Comparison of ENCODE assay signal across 28 cellular contexts in the genomic region with DNA sequence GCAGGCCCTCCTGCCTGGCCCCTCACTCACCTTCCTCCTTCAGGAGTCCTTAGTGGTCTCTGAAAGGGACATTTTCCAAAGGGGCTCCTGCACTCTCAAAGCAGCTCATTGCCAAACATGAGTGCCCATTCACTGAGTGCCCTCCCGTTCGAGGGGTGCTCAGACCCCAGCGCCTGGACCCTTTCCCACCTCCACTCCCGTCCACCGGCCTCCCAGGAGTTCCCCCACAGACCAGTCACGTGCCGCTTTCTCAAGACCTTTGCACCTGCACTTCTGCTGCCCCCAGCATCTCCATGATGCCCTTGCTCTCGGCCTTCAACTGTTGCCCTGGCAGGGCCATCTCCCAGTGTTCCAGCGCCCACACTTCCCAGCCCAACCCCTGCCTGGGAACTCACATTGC.
DNase-seq lines count a peak whose midpoint lies in the region; ATAC-seq, FAIRE-seq and TF ChIP-seq lines count a peak whose summit lies in the region.
"Had no signal": no experiment of that assay in that cellular context is flagged by ENCODE, and none has a peak within 500 bp of the region (broad histone marks: within the 10 kb centered on the region; RNA-seq: fewer than 3 reads in every experiment).

No MANE protein-coding gene starts in this region.

- H3K27ac Mint-ChIP-seq in type B pancreatic cell, result peak overlapping the region; percentile 70
- H3K27ac Mint-ChIP-seq: CD14-positive monocyte; CD4-positive, alpha-beta memory T cell; CD4-positive, CD25-positive, alpha-beta regulatory T cell; CD8-positive, alpha-beta memory T cell had no signal

- intact Hi-C loops in kidney (cut with DNase I), result no loop called here

- no peak overlapping the region for H2BK5ac ChIP-seq in neuronal stem cell (ENCODE audit: low read length)

- H3K4ac ChIP-seq in neuronal stem cell (ENCODE audit: low read length), result no peak overlapping the region

- H3K27ac ChIP-seq in kidney (ENCODE audit: low read depth in 2 of 2, low read length in 2 of 2) (no peak overlapping the region), neuronal stem cell (replicated peaks; ENCODE audit: low read length) (no peak overlapping the region)
- H3K27ac ChIP-seq in effector memory CD4-positive, alpha-beta T cell (ENCODE audit: insufficient read depth, low read length, poor library complexity, severe bottlenecking), result no peak overlapping the region
- H3K27ac ChIP-seq: BLaER1 had no signal

- H2AFZ ChIP-seq in neuronal stem cell (ENCODE audit: low read length), result no peak overlapping the region

- H3K4me3 ChIP-seq in kidney (ENCODE audit: low read length in 2 of 2) (no peak overlapping the region), neuronal stem cell (ENCODE audit: low read length in 2 of 2) (peak overlapping the region in 1 of 2 donors; percentile 13)
- H3K4me3 ChIP-seq in effector memory CD4-positive, alpha-beta T cell (ENCODE audit: insufficient read depth, low read depth, low read length, poor library complexity, severe bottlenecking), result no peak overlapping the region
- H3K4me3 ChIP-seq: BLaER1, GM12878 had no signal

- no peaks in the 10 kb centered on the region for H3K4me1 Mint-ChIP-seq in type B pancreatic cell (ENCODE audit: unreplicated experiment)
- H3K4me1 Mint-ChIP-seq: CD14-positive monocyte; CD4-positive, alpha-beta memory T cell; CD4-positive, CD25-positive, alpha-beta regulatory T cell had no signal

- no peak overlapping the region for H3K23ac ChIP-seq in neuronal stem cell (ENCODE audit: low read depth, low read length, poor library complexity)

- H3K14ac ChIP-seq in neuronal stem cell (ENCODE audit: low read length), result no peak overlapping the region

- DNase-seq in kidney (peak; percentile 48), neuronal stem cell (ENCODE audit: low spot score) (no peak), type B pancreatic cell (ENCODE audit: extremely low spot score, unreplicated experiment) (no peak)
- DNase-seq in effector memory CD4-positive, alpha-beta T cell, result no peak
- DNase-seq: 8988T; ACHN; BE2C; C1 segment of cervical spinal cord; CD4-positive, alpha-beta memory T cell; CD4-positive, CD25-positive, alpha-beta regulatory T cell; CD8-positive, alpha-beta memory T cell; COR-L47; DMS 273 treated with DMSO at 0.1 percent for 48 hours; DMS153; DMS53; DMS79; DND-41; EL; GDM1 had no signal

- H3K36me3 ChIP-seq in kidney (ENCODE audit: control insufficient read depth in 1 of 2, insufficient read depth in 2 of 2, low read length in 2 of 2) (no peaks in the 10 kb centered on the region), neuronal stem cell (replicated peaks in 1 of 2; ENCODE audit: control insufficient read depth in 2 of 2, insufficient read depth in 2 of 2, low read length in 2 of 2) (no peaks in the 10 kb centered on the region)
- no peaks in the 10 kb centered on the region for H3K36me3 ChIP-seq in effector memory CD4-positive, alpha-beta T cell (ENCODE audit: control insufficient read depth, insufficient read depth, low read length)
- H3K36me3 ChIP-seq: BE2C, BLaER1 had no signal

- H3K9ac ChIP-seq in kidney (ENCODE audit: low read length in 2 of 2), result no peak overlapping the region
- peak overlapping the region; percentile 13 for H3K9ac ChIP-seq in neuronal stem cell (ENCODE audit: low read depth, low read length, poor library complexity)
- H3K9ac ChIP-seq: BLaER1 had no signal

- no peak for TF ChIP-seq CTCF in kidney (IDR thresholded peaks at IDR 0.05; ENCODE audit: borderline replicate concordance, extremely low read depth, insufficient read depth)
- TF ChIP-seq CTCF in type B pancreatic cell (conservative IDR thresholded peaks at IDR 0.05), result no peak

- H3K4me3 Mint-ChIP-seq in type B pancreatic cell, result no peak overlapping the region
- H3K4me3 Mint-ChIP-seq: CD14-positive monocyte; CD4-positive, alpha-beta memory T cell; CD4-positive, CD25-positive, alpha-beta regulatory T cell; CD8-positive, alpha-beta memory T cell had no signal

- no peak overlapping the region for H2BK12ac ChIP-seq in neuronal stem cell (ENCODE audit: low read length)

- H3K4me2 ChIP-seq in neuronal stem cell (ENCODE audit: insufficient read depth, low read length, poor library complexity, severe bottlenecking), result no peak overlapping the region
- H3K4me2 ChIP-seq: BLaER1 had no signal

- peaks cover 60% of the 10 kb centered on the region for H3K27me3 Mint-ChIP-seq in type B pancreatic cell

- H4K91ac ChIP-seq in neuronal stem cell (ENCODE audit: low read depth, low read length, poor library complexity), result no peak overlapping the region

- no peak for FAIRE-seq in kidney (lab: Jason Lieb, UNC)
- FAIRE-seq: A204.1, GM12878, GM12892, GM18507, GM19239 had no signal

- H2BK15ac ChIP-seq in neuronal stem cell (ENCODE audit: low read length), result no peak overlapping the region

- no peak overlapping the region for H4K8ac ChIP-seq in neuronal stem cell (ENCODE audit: low read depth, low read length)

- H3K36me3 Mint-ChIP-seq in type B pancreatic cell, result no peaks in the 10 kb centered on the region
- H3K36me3 Mint-ChIP-seq: CD14-positive monocyte; CD4-positive, alpha-beta memory T cell; CD4-positive, CD25-positive, alpha-beta regulatory T cell; CD8-positive, alpha-beta memory T cell had no signal

- H3K27me3 ChIP-seq in neuronal stem cell (ENCODE audit: control insufficient read depth in 3 of 3, insufficient read depth in 3 of 3, low read depth in 1 of 3, low read length in 3 of 3), result peaks cover 0 to 46% (median 0%) of the 10 kb centered on the region in 3 experiments
- H3K27me3 ChIP-seq in effector memory CD4-positive, alpha-beta T cell (replicated peaks; ENCODE audit: control insufficient read depth, insufficient read depth, low read length, poor library complexity, severe bottlenecking), result no peaks in the 10 kb centered on the region
- H3K27me3 ChIP-seq: BE2C, BLaER1 had no signal

- H3K9me3 Mint-ChIP-seq in type B pancreatic cell, result no peaks in the 10 kb centered on the region

- no peaks in the 10 kb centered on the region for H3K79me1 ChIP-seq in neuronal stem cell (ENCODE audit: low read depth, low read length)

- H3K4me1 ChIP-seq in kidney (ENCODE audit: control insufficient read depth in 1 of 2, insufficient read depth in 1 of 2, low read depth in 1 of 2, low read length in 2 of 2) (no peaks in the 10 kb centered on the region), neuronal stem cell (ENCODE audit: control insufficient read depth in 2 of 2, insufficient read depth in 1 of 2, low read depth in 1 of 2, low read length in 2 of 2) (peaks cover 0 to 5% of the 10 kb centered on the region in 2 donors)
- H3K4me1 ChIP-seq in effector memory CD4-positive, alpha-beta T cell (ENCODE audit: control insufficient read depth, insufficient read depth, low read length, poor library complexity, severe bottlenecking), result no peaks in the 10 kb centered on the region

- H2BK120ac ChIP-seq in neuronal stem cell (ENCODE audit: low read depth, low read length), result no peak overlapping the region

- H3K18ac ChIP-seq in neuronal stem cell (ENCODE audit: low read length), result no peak overlapping the region

- no peak overlapping the region for H2AK5ac ChIP-seq in neuronal stem cell (ENCODE audit: low read depth, low read length)

- ATAC-seq in HG02970 (IDR thresholded peaks at IDR 0.05; ENCODE audit: low FRiP score, unreplicated experiment) (no peak), GM21515 (IDR thresholded peaks at IDR 0.05; ENCODE audit: unreplicated experiment) (no peak)
- ATAC-seq: GM12878 had no signal

- peaks cover 0 to under 1% of the 10 kb centered on the region in 2 donors for H3K9me3 ChIP-seq in kidney (ENCODE audit: control insufficient read depth in 1 of 2, low read length in 2 of 2)
- H3K9me3 ChIP-seq in neuronal stem cell (replicated peaks in 1 of 2; ENCODE audit: control insufficient read depth in 2 of 2, insufficient read depth in 1 of 2, low read depth in 1 of 2, low read length in 2 of 2), result no peaks in the 10 kb centered on the region
- no peaks in the 10 kb centered on the region for H3K9me3 ChIP-seq in effector memory CD4-positive, alpha-beta T cell (ENCODE audit: control insufficient read depth, low read length)
- H3K9me3 ChIP-seq: BE2C, BLaER1 had no signal

- WGBS in neuronal stem cell (ENCODE audit: extremely low coverage in 2 of 2, insufficient read length in 2 of 2, insufficient replicate concordance in 1 of 2), 2 donors, result no CpG with 5 or more reads among the region's 9 CpGs
